14 cellular contexts compared by ENCODE assay signal in genomic region chr17:27595208-27595607, GRCh38.
"Had no signal": no experiment of that assay in that cellular context is flagged by ENCODE, and none has a peak within 500 bp of the region (broad histone marks: within the 10 kb centered on the region; RNA-seq: fewer than 3 reads in every experiment).

No MANE protein-coding gene starts in this region.

- ATAC-seq: gastrocnemius medialis; heart right ventricle; natural killer cell treated with Interleukin-12 subunit alpha and Interleukin-12 subunit beta and Interleukin-15 and Interleukin-18, amount 100 ng/mL, for 72 hours had no signal

- H3K27ac ChIP-seq: heart right ventricle, right atrium auricular region, SJCRH30, skin epidermis, stomach, testis, upper lobe of left lung had no signal

- H3K4me3 ChIP-seq: gastrocnemius medialis, heart right ventricle, right atrium auricular region, SJCRH30, skin epidermis, stomach, testis, upper lobe of left lung had no signal

- DNase-seq: endodermal cell; gastrocnemius medialis; heart right ventricle; posterior cingulate gyrus; SJCRH30; stimulated activated CD4-positive, alpha-beta T cell treated with anti-CD3 and anti-CD28 coated beads, Interleukin-4, amount 100 ng/mL, for 4 hours; stimulated activated CD8-positive, alpha-beta memory T cell treated with anti-CD3 and anti-CD28 coated beads, Interleukin-4, amount 100 ng/mL, for 48 hours; stomach; T-helper 9 cell; testis; upper lobe of left lung had no signal

- H3K27me3 Mint-ChIP-seq: natural killer cell treated with Interleukin-12 subunit alpha and Interleukin-12 subunit beta and Interleukin-15 and Interleukin-18, amount 100 ng/mL, for 72 hours had no signal

- H3K9me3 ChIP-seq: gastrocnemius medialis, heart right ventricle, right atrium auricular region, SJCRH30, stomach, testis, upper lobe of left lung had no signal

- H3K9me3 Mint-ChIP-seq: endodermal cell; natural killer cell treated with Interleukin-12 subunit alpha and Interleukin-12 subunit beta and Interleukin-15 and Interleukin-18, amount 100 ng/mL, for 72 hours had no signal

- H3K27me3 ChIP-seq: gastrocnemius medialis, heart right ventricle, right atrium auricular region, SJCRH30, stomach, testis, upper lobe of left lung had no signal

- H3K27ac Mint-ChIP-seq: endodermal cell had no signal

- H3K4me1 Mint-ChIP-seq: endodermal cell had no signal

- H3K4me3 Mint-ChIP-seq: endodermal cell; natural killer cell treated with Interleukin-12 subunit alpha and Interleukin-12 subunit beta and Interleukin-15 and Interleukin-18, amount 100 ng/mL, for 72 hours had no signal

- H3K4me1 ChIP-seq: right atrium auricular region, SJCRH30, testis had no signal
